Comparison of ENCODE assay signal across 16 cellular contexts in genomic region chr1:166153641-166154350, GRCh38.
"Had no signal": no experiment of that assay in that cellular context is flagged by ENCODE, and none has a peak within 500 bp of the region (broad histone marks: within the 10 kb centered on the region; RNA-seq: fewer than 3 reads in every experiment).

No MANE protein-coding gene starts in this region.

- ATAC-seq: activated CD4-positive, CD25-positive, alpha-beta regulatory T cell treated with anti-CD3 and anti-CD28 coated beads, Interleukin-2, amount 50 U/mL, for 24 hours; activated naive CD4-positive, alpha-beta T cell treated with anti-CD3 and anti-CD28 coated beads, Interleukin-2, amount 50 U/mL, for 72 hours; left lobe of liver had no signal

- DNase-seq: activated CD4-positive, alpha-beta memory T cell treated with anti-CD3 and anti-CD28 coated beads, Interleukin-2, amount 10 ng/mL, durations not matched to agents 7 days and 5 days; activated CD4-positive, alpha-beta T cell treated with anti-CD3 and anti-CD28 coated beads, Interleukin-2, amount 10 ng/mL, durations not matched to agents 24 days and 14 days; activated naive CD4-positive, alpha-beta T cell; activated T-cell treated with anti-CD3 and anti-CD28 coated beads, Interleukin-2, amount 50 U/mL, for 48 hours; central memory CD4-positive, alpha-beta T cell; foreskin fibroblast; heart right ventricle; mesendoderm; ovary; stimulated activated CD4-positive, alpha-beta T cell treated with anti-CD3 and anti-CD28 coated beads, Interleukin-4, amount 100 ng/mL, for 24 hours; stimulated activated CD8-positive, alpha-beta memory T cell treated with anti-CD3 and anti-CD28 coated beads, Interleukin-4, amount 100 ng/mL, for 48 hours; stimulated activated naive CD4-positive, alpha-beta T cell treated with Interleukin-2 at 50 U/mL for 16 hours; trophoblast cell had no signal
